In genomic region chr2:223786943-223787342, GRCh38 we compare ENCODE assay signal across 13 cellular contexts. TPM values are rescaled to one million over a fixed set of nuclear protein-coding genes. Genes with fewer than 3 reads are reported as not detected.
DNase-seq lines count a peak whose midpoint lies in the region; ATAC-seq and FAIRE-seq lines count a peak whose summit lies in the region.
"Had no signal": no experiment of that assay in that cellular context is flagged by ENCODE, and none has a peak within 500 bp of the region (broad histone marks: within the 10 kb centered on the region; RNA-seq: fewer than 3 reads in every experiment).

No MANE protein-coding gene starts in this region.

- peaks cover 12% of the 10 kb centered on the region for H3K4me1 ChIP-seq in BLaER1
- H3K4me1 ChIP-seq: neural progenitor cell had no signal

- H3K4me2 ChIP-seq in BLaER1: peak overlapping the region; percentile 13
- H3K4me2 ChIP-seq: neural progenitor cell, smooth muscle cell had no signal

- DNase-seq in GM19239 (ENCODE audit: insufficient read length, low spot score): no peak
- no peak for DNase-seq in left cardiac atrium
- DNase-seq in HCEC 1CT: no peak
- DNase-seq in activated effector memory CD4-positive, alpha-beta T cell treated with anti-CD3 and anti-CD28 coated beads, Interleukin-2, amount 50 U/mL, for 16 hours: no peak
- DNase-seq in NCI-H1436 treated with DMSO at 0.1 percent for 48 hours (lab: John Stamatoyannopoulos, UW): no peak
- DNase-seq: ACHN, NCI-H1092 treated with DMSO at 0.1 percent for 48 hours had no signal

- H3K27ac ChIP-seq in BLaER1: no peak overlapping the region
- H3K27ac ChIP-seq: cardiac muscle cell, neural progenitor cell had no signal

- peaks cover 13% of the 10 kb centered on the region for H3K9me3 ChIP-seq in BLaER1

- H3K9ac ChIP-seq in BLaER1: no peak overlapping the region
- H3K9ac ChIP-seq: neural progenitor cell had no signal

- intact Hi-C loops in left cardiac atrium (cut with DNase I): no loop called here

- FAIRE-seq in GM19239 (lab: Jason Lieb, UNC): peak; percentile 85

- no peaks in the 10 kb centered on the region for H3K27me3 ChIP-seq in BLaER1
- H3K27me3 ChIP-seq: cardiac muscle cell, neural progenitor cell had no signal

- no peak overlapping the region for H3K4me3 ChIP-seq in BLaER1
- H3K4me3 ChIP-seq: cardiac muscle cell, neural progenitor cell, smooth muscle cell had no signal

- ATAC-seq in HG02623 (IDR thresholded peaks at IDR 0.05; ENCODE audit: unreplicated experiment) (peak; percentile 54), HG03565 (IDR thresholded peaks at IDR 0.05; ENCODE audit: unreplicated experiment) (peak; percentile 62), left cardiac atrium (no peak)

- H4K20me1 ChIP-seq in BLaER1: no peaks in the 10 kb centered on the region

- H3K36me3 ChIP-seq in BLaER1: peaks cover 6% of the 10 kb centered on the region; the same call in 1 of the 2 replicates
- H3K36me3 ChIP-seq: cardiac muscle cell, neural progenitor cell had no signal

RNA-seq across cellular contexts. Expression of gene AP1S3, which starts 50.4 kb away (rescaled TPM):
- 1 to 10 TPM in 1 of 2 donors, under 1 TPM in 1; 0.71 to 1.0 TPM for total RNA-seq in left cardiac atrium
- total RNA-seq: cardiac muscle cell had no signal

Comparison
In these comparisons a context has a peak if more than half of its experiments do, and no peak if none do; other contexts are left out.
1. ATAC-seq: peak in HG02623 (single experiment) and HG03565 (single experiment); none in left cardiac atrium (0 of 2).